Comparison of ENCODE assay signal across 10 cellular contexts in genomic region chr2:196431957-196432356, GRCh38.
A peak's percentile ranks its signal among the peaks of the same experiment; 100 is the strongest.
DNase-seq lines count a peak whose midpoint lies in the region; TF ChIP-seq lines count a peak whose summit lies in the region.
"Had no signal": no experiment of that assay in that cellular context is flagged by ENCODE, and none has a peak within 500 bp of the region (broad histone marks: within the 10 kb centered on the region; RNA-seq: fewer than 3 reads in every experiment).

No MANE protein-coding gene starts in this region.

- peaks cover 13% of the 10 kb centered on the region for H3K4me1 Mint-ChIP-seq in neural crest cell

- no peaks in the 10 kb centered on the region for H3K27me3 Mint-ChIP-seq in neural crest cell (ENCODE audit: low read depth)

- no peak overlapping the region for H3K27ac Mint-ChIP-seq in neural crest cell (ENCODE audit: unreplicated experiment)

- DNase-seq in NCI-H1092 treated with DMSO at 0.1 percent for 48 hours (lab: John Stamatoyannopoulos, UW) = peak; percentile 4
- no peak for DNase-seq in NCI-H1092 (lab: John Stamatoyannopoulos, UW)
- DNase-seq in NCI-H1105 treated with DMSO at 0.1 percent for 48 hours (lab: John Stamatoyannopoulos, UW) = peak; percentile 11
- DNase-seq in choroid plexus epithelial cell (ENCODE audit: low read depth) = peak; percentile 52
- peak; percentile 25 for DNase-seq in neural crest cell (ENCODE audit: low read depth, low spot score)
- DNase-seq in NCI-H526 treated with DMSO at 0.1 percent for 48 hours (lab: John Stamatoyannopoulos, UW) = no peak
- DNase-seq in activated effector memory CD4-positive, alpha-beta T cell treated with anti-CD3 and anti-CD28 coated beads, Interleukin-2, amount 50 U/mL, for 16 hours = no peak
- no peak for DNase-seq in NCI-H1436 (lab: John Stamatoyannopoulos, UW)
- DNase-seq: NCI-H1417 treated with DMSO at 0.1 percent for 48 hours, retina had no signal

- no peaks in the 10 kb centered on the region for H3K9me3 Mint-ChIP-seq in neural crest cell

- no peak overlapping the region for H3K4me3 Mint-ChIP-seq in neural crest cell

- peaks cover 3% of the 10 kb centered on the region for H3K36me3 Mint-ChIP-seq in neural crest cell (ENCODE audit: low read depth)

- TF ChIP-seq CTCF in choroid plexus epithelial cell (conservative IDR thresholded peaks at IDR 0.05; ENCODE audit: low read depth, low read length) = peak; percentile 69
- peak; percentile 63 for TF ChIP-seq CTCF in neural crest cell (conservative IDR thresholded peaks at IDR 0.05)

- no peak overlapping the region for H3K4me3 ChIP-seq in choroid plexus epithelial cell (ENCODE audit: low read depth, low read length)

Comparison
In these comparisons a context has a peak if more than half of its experiments do, and no peak if none do; other contexts are left out.
1. DNase-seq: peak in NCI-H1092 treated with DMSO at 0.1 percent for 48 hours (single experiment), NCI-H1105 treated with DMSO at 0.1 percent for 48 hours (single experiment), choroid plexus epithelial cell (single experiment) and neural crest cell (single experiment); none in NCI-H1092 (single experiment), NCI-H526 treated with DMSO at 0.1 percent for 48 hours (single experiment), activated effector memory CD4-positive, alpha-beta T cell treated with anti-CD3 and anti-CD28 coated beads, Interleukin-2, amount 50 U/mL, for 16 hours (single experiment) and NCI-H1436 (single experiment).